Comparison of ENCODE assay signal across 2 cellular contexts in the genomic region with DNA sequence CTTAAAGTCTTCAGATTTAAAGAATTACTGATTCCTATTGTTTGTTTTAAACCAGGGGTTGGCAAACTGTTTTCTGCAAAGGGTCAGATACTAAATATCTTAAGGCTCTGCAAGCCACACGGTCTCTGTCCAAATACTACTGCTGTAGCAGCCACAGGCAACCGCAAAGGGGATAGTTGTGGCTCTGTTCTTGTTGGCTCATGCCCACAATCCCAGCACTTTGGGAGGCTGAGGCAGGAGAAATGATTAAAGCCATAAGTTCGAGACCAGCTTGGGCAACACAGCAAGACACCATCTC.
A peak's percentile ranks its signal among the peaks of the same experiment; 100 is the strongest.
TF ChIP-seq lines count a peak whose summit lies in the region.

No MANE protein-coding gene starts in this region.

TF ChIP-seq in SK-N-SH, 30 proteins besides CTCF, POLR2A, EP300 and RAD21 (continued from another document):
- TF ChIP-seq, protein P1, sequence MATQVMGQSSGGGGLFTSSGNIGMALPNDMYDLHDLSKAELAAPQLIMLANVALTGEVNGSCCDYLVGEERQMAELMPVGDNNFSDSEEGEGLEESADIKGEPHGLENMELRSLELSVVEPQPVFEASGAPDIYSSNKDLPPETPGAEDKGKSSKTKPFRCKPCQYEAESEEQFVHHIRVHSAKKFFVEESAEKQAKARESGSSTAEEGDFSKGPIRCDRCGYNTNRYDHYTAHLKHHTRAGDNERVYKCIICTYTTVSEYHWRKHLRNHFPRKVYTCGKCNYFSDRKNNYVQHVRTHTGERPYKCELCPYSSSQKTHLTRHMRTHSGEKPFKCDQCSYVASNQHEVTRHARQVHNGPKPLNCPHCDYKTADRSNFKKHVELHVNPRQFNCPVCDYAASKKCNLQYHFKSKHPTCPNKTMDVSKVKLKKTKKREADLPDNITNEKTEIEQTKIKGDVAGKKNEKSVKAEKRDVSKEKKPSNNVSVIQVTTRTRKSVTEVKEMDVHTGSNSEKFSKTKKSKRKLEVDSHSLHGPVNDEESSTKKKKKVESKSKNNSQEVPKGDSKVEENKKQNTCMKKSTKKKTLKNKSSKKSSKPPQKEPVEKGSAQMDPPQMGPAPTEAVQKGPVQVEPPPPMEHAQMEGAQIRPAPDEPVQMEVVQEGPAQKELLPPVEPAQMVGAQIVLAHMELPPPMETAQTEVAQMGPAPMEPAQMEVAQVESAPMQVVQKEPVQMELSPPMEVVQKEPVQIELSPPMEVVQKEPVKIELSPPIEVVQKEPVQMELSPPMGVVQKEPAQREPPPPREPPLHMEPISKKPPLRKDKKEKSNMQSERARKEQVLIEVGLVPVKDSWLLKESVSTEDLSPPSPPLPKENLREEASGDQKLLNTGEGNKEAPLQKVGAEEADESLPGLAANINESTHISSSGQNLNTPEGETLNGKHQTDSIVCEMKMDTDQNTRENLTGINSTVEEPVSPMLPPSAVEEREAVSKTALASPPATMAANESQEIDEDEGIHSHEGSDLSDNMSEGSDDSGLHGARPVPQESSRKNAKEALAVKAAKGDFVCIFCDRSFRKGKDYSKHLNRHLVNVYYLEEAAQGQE (IDR thresholded peaks at IDR 0.05; ENCODE audit: low read depth, low read length): 0 out of 2 replicates have a peak, but pooled peaks have one; percentile 15
- TF ChIP-seq TEAD4 (IDR thresholded peaks at IDR 0.05; ENCODE audit: borderline replicate concordance, insufficient read depth): no peak
- TF ChIP-seq, protein P2, sequence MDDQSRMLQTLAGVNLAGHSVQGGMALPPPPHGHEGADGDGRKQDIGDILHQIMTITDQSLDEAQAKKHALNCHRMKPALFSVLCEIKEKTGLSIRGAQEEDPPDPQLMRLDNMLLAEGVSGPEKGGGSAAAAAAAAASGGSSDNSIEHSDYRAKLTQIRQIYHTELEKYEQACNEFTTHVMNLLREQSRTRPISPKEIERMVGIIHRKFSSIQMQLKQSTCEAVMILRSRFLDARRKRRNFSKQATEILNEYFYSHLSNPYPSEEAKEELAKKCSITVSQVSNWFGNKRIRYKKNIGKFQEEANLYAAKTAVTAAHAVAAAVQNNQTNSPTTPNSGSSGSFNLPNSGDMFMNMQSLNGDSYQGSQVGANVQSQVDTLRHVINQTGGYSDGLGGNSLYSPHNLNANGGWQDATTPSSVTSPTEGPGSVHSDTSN (IDR thresholded peaks at IDR 0.05): no peak

TF ChIP-seq in SK-N-SH treated with all-trans-retinoic acid at 6 μM for 48 hours, 23 proteins besides CTCF, POLR2A, EP300 and RAD21 (continued from another document):
- TF ChIP-seq, protein P3, sequence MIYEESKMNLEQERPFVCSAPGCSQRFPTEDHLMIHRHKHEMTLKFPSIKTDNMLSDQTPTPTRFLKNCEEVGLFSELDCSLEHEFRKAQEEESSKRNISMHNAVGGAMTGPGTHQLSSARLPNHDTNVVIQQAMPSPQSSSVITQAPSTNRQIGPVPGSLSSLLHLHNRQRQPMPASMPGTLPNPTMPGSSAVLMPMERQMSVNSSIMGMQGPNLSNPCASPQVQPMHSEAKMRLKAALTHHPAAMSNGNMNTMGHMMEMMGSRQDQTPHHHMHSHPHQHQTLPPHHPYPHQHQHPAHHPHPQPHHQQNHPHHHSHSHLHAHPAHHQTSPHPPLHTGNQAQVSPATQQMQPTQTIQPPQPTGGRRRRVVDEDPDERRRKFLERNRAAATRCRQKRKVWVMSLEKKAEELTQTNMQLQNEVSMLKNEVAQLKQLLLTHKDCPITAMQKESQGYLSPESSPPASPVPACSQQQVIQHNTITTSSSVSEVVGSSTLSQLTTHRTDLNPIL (CRISPR knock-in tag; IDR thresholded peaks at IDR 0.05; ENCODE audit: low read depth): no peak
- TF ChIP-seq ZC3H10 (CRISPR knock-in tag; IDR thresholded peaks at IDR 0.05) (no peak), ZFP3 (CRISPR knock-in tag; IDR thresholded peaks at IDR 0.05) (no peak), TOX (CRISPR knock-in tag; IDR thresholded peaks at IDR 0.05; ENCODE audit: borderline replicate concordance) (no peak), OSR1 (CRISPR knock-in tag; IDR thresholded peaks at IDR 0.05) (no peak), ZNF70 (CRISPR knock-in tag; IDR thresholded peaks at IDR 0.05) (no peak), ZNF8 (CRISPR knock-in tag; IDR thresholded peaks at IDR 0.05) (no peak), SNAI2 (CRISPR knock-in tag; IDR thresholded peaks at IDR 0.05) (no peak), ZFP30 (CRISPR knock-in tag; IDR thresholded peaks at IDR 0.05) (no peak), PPARA (CRISPR knock-in tag; IDR thresholded peaks at IDR 0.05; ENCODE audit: borderline replicate concordance) (no peak), ISL1 (CRISPR knock-in tag; IDR thresholded peaks at IDR 0.05) (no peak), CSDC2 (CRISPR knock-in tag; IDR thresholded peaks at IDR 0.05) (no peak)
- TF ChIP-seq, protein P4, sequence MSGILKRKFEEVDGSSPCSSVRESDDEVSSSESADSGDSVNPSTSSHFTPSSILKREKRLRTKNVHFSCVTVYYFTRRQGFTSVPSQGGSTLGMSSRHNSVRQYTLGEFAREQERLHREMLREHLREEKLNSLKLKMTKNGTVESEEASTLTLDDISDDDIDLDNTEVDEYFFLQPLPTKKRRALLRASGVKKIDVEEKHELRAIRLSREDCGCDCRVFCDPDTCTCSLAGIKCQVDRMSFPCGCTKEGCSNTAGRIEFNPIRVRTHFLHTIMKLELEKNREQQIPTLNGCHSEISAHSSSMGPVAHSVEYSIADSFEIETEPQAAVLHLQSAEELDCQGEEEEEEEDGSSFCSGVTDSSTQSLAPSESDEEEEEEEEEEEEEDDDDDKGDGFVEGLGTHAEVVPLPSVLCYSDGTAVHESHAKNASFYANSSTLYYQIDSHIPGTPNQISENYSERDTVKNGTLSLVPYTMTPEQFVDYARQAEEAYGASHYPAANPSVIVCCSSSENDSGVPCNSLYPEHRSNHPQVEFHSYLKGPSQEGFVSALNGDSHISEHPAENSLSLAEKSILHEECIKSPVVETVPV (CRISPR knock-in tag; IDR thresholded peaks at IDR 0.05): no peak
